Comparison of ENCODE assay signal across 23 cellular contexts in genomic region chr16:60166-60565, GRCh38.
"Had no signal": no experiment of that assay in that cellular context is flagged by ENCODE, and none has a peak within 500 bp of the region (broad histone marks: within the 10 kb centered on the region; RNA-seq: fewer than 3 reads in every experiment).

No MANE protein-coding gene starts in this region.

- DNase-seq: colonic mucosa; effector CD8-positive, alpha-beta T cell; gastrocnemius medialis; immature natural killer cell; left ventricle myocardium inferior; mesendoderm; naive B cell; retina; stimulated activated CD4-positive, alpha-beta T cell treated with anti-CD3 and anti-CD28 coated beads, Interleukin-12 subunit alpha, Interleukin-12 subunit beta, amount 100 ng/mL, for 4 hours; stimulated activated naive CD4-positive, alpha-beta T cell; stomach had no signal

- H3K4me3 ChIP-seq: colonic mucosa, esophagus muscularis mucosa, gastrocnemius medialis, left ventricle myocardium inferior, psoas muscle, skin epidermis, stomach, thoracic aorta, uterus had no signal

- H3K36me3 Mint-ChIP-seq: immature natural killer cell had no signal

- H3K36me3 ChIP-seq: colonic mucosa, uterus had no signal

- H3K4me3 Mint-ChIP-seq: immature natural killer cell, nephron, type B pancreatic cell had no signal

- H3K27me3 Mint-ChIP-seq: type B pancreatic cell had no signal

- ATAC-seq: gastrocnemius medialis, sciatic nerve had no signal

- FAIRE-seq: endometrium, keratinocyte had no signal

- H3K9me3 ChIP-seq: colonic mucosa, esophagus muscularis mucosa, gastrocnemius medialis, left ventricle myocardium inferior, psoas muscle, stomach, thoracic aorta, uterus had no signal

- H3K4me1 ChIP-seq: colonic mucosa, uterus had no signal

- H3K27ac ChIP-seq: colonic mucosa, epithelial cell of prostate, esophagus muscularis mucosa, gastrocnemius medialis, left ventricle myocardium inferior, psoas muscle, skin epidermis, stomach, thoracic aorta, uterus had no signal

- H3K27ac Mint-ChIP-seq: immature natural killer cell, nephron, type B pancreatic cell had no signal

- H3K27me3 ChIP-seq: colonic mucosa, dorsolateral prefrontal cortex, esophagus muscularis mucosa, gastrocnemius medialis, stomach, uterus had no signal

- H3K9me3 Mint-ChIP-seq: immature natural killer cell, nephron, type B pancreatic cell had no signal
